ENCODE assay signal across 8 cellular contexts in genomic region chr15:28975766-28976179, GRCh38.
DNase-seq lines count a peak whose midpoint lies in the region; ATAC-seq and TF ChIP-seq lines count a peak whose summit lies in the region.

No MANE protein-coding gene starts in this region.

- no peak overlapping the region for H2AFZ ChIP-seq in OCI-LY7 (ENCODE audit: low read length)

- no TSS peak for BruUV-seq in OCI-LY7 (replicated peaks; lab: Mats Ljungman, UMichigan)

- H3K4me1 ChIP-seq in OCI-LY7 (ENCODE audit: insufficient read depth, low read length, poor library complexity, severe bottlenecking), result no peaks in the 10 kb centered on the region

- H4K20me1 ChIP-seq in OCI-LY7 (ENCODE audit: insufficient read depth, low read length), result no peaks in the 10 kb centered on the region

- CTCF ChIA-PET in OCI-LY7 (lab: Charles Lee; ENCODE audit: unreplicated experiment), result no interaction called here

- no peak for ATAC-seq in HG03135 (IDR thresholded peaks at IDR 0.05; ENCODE audit: unreplicated experiment)
- no peak for ATAC-seq in HG03469 (IDR thresholded peaks at IDR 0.05; ENCODE audit: unreplicated experiment)

- H3K4me2 ChIP-seq in OCI-LY7 (ENCODE audit: low read length), result no peak overlapping the region

- no peaks in the 10 kb centered on the region for H3K9me2 ChIP-seq in OCI-LY7 (ENCODE audit: insufficient read depth, low read length)

- H3K4me3 ChIP-seq in HFF-Myc (replicated peaks; ENCODE audit: low read depth, low read length), result no peak overlapping the region
- no peak overlapping the region for H3K4me3 ChIP-seq in OCI-LY7 (ENCODE audit: low read depth, low read length, poor library complexity, severe bottlenecking)
- no peak overlapping the region for H3K4me3 ChIP-seq in fibroblast of pulmonary artery (replicated peaks; ENCODE audit: low read depth, low read length)

- peak; percentile 59 for DNase-seq in COLO668 (lab: John Stamatoyannopoulos, UW; ENCODE audit: unreplicated experiment)
- no peak for DNase-seq in HFF-Myc (ENCODE audit: extremely low read depth, low read depth)
- DNase-seq in OCI-LY7 (ENCODE audit: low spot score), result peak; percentile 67
- peak; percentile 68 for DNase-seq in activated T-cell treated with anti-CD3 and anti-CD28 coated beads for 4 hours
- DNase-seq in fibroblast of pulmonary artery (ENCODE audit: low read depth), result peak; percentile 66
- DNase-seq in stimulated activated CD4-positive, alpha-beta T cell treated with anti-CD3 and anti-CD28 coated beads, Interleukin-12 subunit alpha, Interleukin-12 subunit beta, amount 100 ng/mL, for 24 hours (ENCODE audit: low read depth in 2 of 2), result peak; percentile 41 to 60

- intact Hi-C loops in OCI-LY7 (cut with micrococcal nuclease; ENCODE audit: unreplicated experiment), result loop anchor here (2.0 kb wide), 1 partner anchor 41 kb away; no protein-coding TSS in a partner anchor

- H3K79me2 ChIP-seq in OCI-LY7 (ENCODE audit: insufficient read depth, low read depth, low read length), result no peaks in the 10 kb centered on the region

- TF ChIP-seq CTCF in HFF-Myc (IDR thresholded peaks at IDR 0.05; ENCODE audit: low read depth, low read length, missing control alignments) (peak; percentile 91), OCI-LY7 (conservative IDR thresholded peaks at IDR 0.05; ENCODE audit: low read length) (peak; percentile 95), fibroblast of pulmonary artery (IDR thresholded peaks at IDR 0.05; ENCODE audit: low read length, missing control alignments) (peak; percentile 90)

- no peaks in the 10 kb centered on the region for H3K9me3 ChIP-seq in OCI-LY7 (ENCODE audit: low read length)

- H3K27ac ChIP-seq in OCI-LY7 (ENCODE audit: low read depth, low read length, poor library complexity, severe bottlenecking), result no peak overlapping the region

- H3K36me3 ChIP-seq in OCI-LY7 (ENCODE audit: insufficient read depth, low read length), result no peaks in the 10 kb centered on the region

- POLR2A ChIA-PET in OCI-LY7 (lab: Charles Lee), result no interaction called here
